In the genomic region with DNA sequence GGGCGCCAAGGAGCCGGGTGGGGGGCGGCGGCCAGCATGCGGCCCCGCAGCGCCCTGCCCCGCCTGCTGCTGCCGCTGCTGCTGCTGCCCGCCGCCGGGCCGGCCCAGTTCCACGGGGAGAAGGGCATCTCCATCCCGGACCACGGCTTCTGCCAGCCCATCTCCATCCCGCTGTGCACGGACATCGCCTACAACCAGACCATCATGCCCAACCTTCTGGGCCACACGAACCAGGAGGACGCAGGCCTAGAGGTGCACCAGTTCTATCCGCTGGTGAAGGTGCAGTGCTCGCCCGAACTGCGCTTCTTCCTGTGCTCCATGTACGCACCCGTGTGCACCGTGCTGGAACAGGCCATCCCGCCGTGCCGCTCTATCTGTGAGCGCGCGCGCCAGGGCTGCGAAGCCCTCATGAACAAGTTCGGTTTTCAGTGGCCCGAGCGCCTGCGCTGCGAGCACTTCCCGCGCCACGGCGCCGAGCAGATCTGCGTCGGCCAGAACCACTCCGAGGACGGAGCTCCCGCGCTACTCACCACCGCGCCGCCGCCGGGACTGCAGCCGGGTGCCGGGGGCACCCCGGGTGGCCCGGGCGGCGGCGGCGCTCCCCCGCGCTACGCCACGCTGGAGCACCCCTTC, we compare ENCODE assay signal across 1 cellular context.
TF ChIP-seq lines count a peak whose summit lies in the region.

No MANE protein-coding gene starts in this region.

TF ChIP-seq in K562, 482 proteins besides CTCF, POLR2A, EP300 and RAD21 (continued from another document):
- TF ChIP-seq, protein P1, sequence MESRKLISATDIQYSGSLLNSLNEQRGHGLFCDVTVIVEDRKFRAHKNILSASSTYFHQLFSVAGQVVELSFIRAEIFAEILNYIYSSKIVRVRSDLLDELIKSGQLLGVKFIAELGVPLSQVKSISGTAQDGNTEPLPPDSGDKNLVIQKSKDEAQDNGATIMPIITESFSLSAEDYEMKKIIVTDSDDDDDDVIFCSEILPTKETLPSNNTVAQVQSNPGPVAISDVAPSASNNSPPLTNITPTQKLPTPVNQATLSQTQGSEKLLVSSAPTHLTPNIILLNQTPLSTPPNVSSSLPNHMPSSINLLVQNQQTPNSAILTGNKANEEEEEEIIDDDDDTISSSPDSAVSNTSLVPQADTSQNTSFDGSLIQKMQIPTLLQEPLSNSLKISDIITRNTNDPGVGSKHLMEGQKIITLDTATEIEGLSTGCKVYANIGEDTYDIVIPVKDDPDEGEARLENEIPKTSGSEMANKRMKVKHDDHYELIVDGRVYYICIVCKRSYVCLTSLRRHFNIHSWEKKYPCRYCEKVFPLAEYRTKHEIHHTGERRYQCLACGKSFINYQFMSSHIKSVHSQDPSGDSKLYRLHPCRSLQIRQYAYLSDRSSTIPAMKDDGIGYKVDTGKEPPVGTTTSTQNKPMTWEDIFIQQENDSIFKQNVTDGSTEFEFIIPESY (CRISPR knock-in tag; IDR thresholded peaks at IDR 0.05), result peak; percentile 75
